ENCODE assay signal across 8 cellular contexts in genomic region chr9:35611230-35611797, GRCh38. TPM values are rescaled to one million over a fixed set of nuclear protein-coding genes. Genes with fewer than 3 reads are reported as not detected.
DNase-seq lines count a peak whose midpoint lies in the region; ATAC-seq and TF ChIP-seq lines count a peak whose summit lies in the region.

No MANE protein-coding gene starts in this region.

- H3K36me3 Mint-ChIP-seq in Calu3 (ENCODE audit: insufficient read depth, unreplicated experiment): no peaks in the 10 kb centered on the region
- H3K36me3 Mint-ChIP-seq in activated naive CD4-positive, alpha-beta T cell treated with anti-CD3 and anti-CD28 coated beads, Interleukin-2, amount 50 U/mL, for 72 hours: no peaks in the 10 kb centered on the region

- H3K4me3 Mint-ChIP-seq in Calu3 (ENCODE audit: low read depth, unreplicated experiment): no peak overlapping the region

- H3K9me3 ChIP-seq in Panc1 (ENCODE audit: control insufficient read depth, insufficient read depth, low read depth, low read length) (no peaks in the 10 kb centered on the region), left ventricle myocardium inferior (replicated peaks) (no peaks in the 10 kb centered on the region)

- no peaks in the 10 kb centered on the region; the same call in 1 of the 2 replicates for H3K36me3 ChIP-seq in Panc1 (ENCODE audit: control insufficient read depth, insufficient read depth, low read length)
- peaks cover 24% of the 10 kb centered on the region for H3K36me3 ChIP-seq in left ventricle myocardium inferior

- ATAC-seq in Panc1 (peak; percentile 84), HG03571 (IDR thresholded peaks at IDR 0.05; ENCODE audit: unreplicated experiment) (no peak)
- peak; percentile 75 to 83 for ATAC-seq in activated naive CD4-positive, alpha-beta T cell treated with anti-CD3 and anti-CD28 coated beads, Interleukin-2, amount 50 U/mL, for 72 hours

- peaks cover 36% of the 10 kb centered on the region for H3K27me3 Mint-ChIP-seq in Calu3 (ENCODE audit: unreplicated experiment)

- H3K4me1 ChIP-seq in Panc1 (ENCODE audit: control insufficient read depth, insufficient read depth, low read length) (peaks cover 6% of the 10 kb centered on the region), left ventricle myocardium inferior (peaks cover 9% of the 10 kb centered on the region)

- H3K4me3 ChIP-seq in Panc1 (ENCODE audit: low read depth in 2 of 2, low read length in 2 of 2) (no peak overlapping the region), left ventricle myocardium inferior (no peak overlapping the region)

- POLR2A ChIA-PET in HEK293T (lab: Yijun Ruan, JAX): interaction anchor here (0.8 kb wide), 1 partner anchor 8 kb away, joined by 3 read pairs; no protein-coding TSS in a partner anchor
- POLR2A ChIA-PET in Panc1 (lab: Charles Lee): interaction anchor here (0.6 kb wide), 1 partner anchor 67 kb away, joined by 7 read pairs; no protein-coding TSS in a partner anchor

- H3K4me1 Mint-ChIP-seq in Calu3 (ENCODE audit: low read depth, unreplicated experiment): no peaks in the 10 kb centered on the region

- no peak overlapping the region for H3K27ac Mint-ChIP-seq in Calu3 (ENCODE audit: unreplicated experiment)
- no peak overlapping the region for H3K27ac Mint-ChIP-seq in activated naive CD4-positive, alpha-beta T cell treated with anti-CD3 and anti-CD28 coated beads, Interleukin-2, amount 50 U/mL, for 72 hours

- no TSS peak for BruUV-seq in Calu3 (replicated peaks; lab: Mats Ljungman, UMichigan)
- BruUV-seq in Panc1 (replicated peaks; lab: Mats Ljungman, UMichigan): no TSS peak

- CTCF ChIA-PET in Calu3 (lab: Charles Lee) (interaction anchor here (0.7 to 1.3 kb wide), 3 partner anchors 34 to 501 kb away, joined by 3 to 6 read pairs (median 4); no protein-coding TSS in a partner anchor), HEK293T (lab: Yijun Ruan, JAX) (interaction anchor here (0.6 to 1.1 kb wide), 5 partner anchors 14 to 58 kb away, joined by 3 to 9 read pairs (median 4); no protein-coding TSS in a partner anchor), Panc1 (lab: Charles Lee) (interaction anchor here (0.6 to 1.4 kb wide), 10 partner anchors 15 to 218 kb away, joined by 3 to 14 read pairs (median 4); partner anchors contain the start of genes CCDC107, RMRP and TMEM8B)

- in situ Hi-C loops in Panc1 (cut with HindIII; ENCODE audit: low pct_unique_long_range_greater_than_20kb, low sequenced_read_pairs): no loop called here

- H3K27me3 ChIP-seq in Panc1 (ENCODE audit: control insufficient read depth, insufficient read depth, low read length) (no peaks in the 10 kb centered on the region; the same call in 1 of the 2 replicates), left ventricle myocardium inferior (ENCODE audit: low read depth) (peaks cover under 1% of the 10 kb centered on the region)

- intact Hi-C loops in Calu3 (cut with micrococcal nuclease; ENCODE audit: unreplicated experiment): no loop called here
- intact Hi-C loops in Panc1 (cut with micrococcal nuclease; ENCODE audit: unreplicated experiment): no loop called here
- intact Hi-C loops in left ventricle myocardium inferior (cut with micrococcal nuclease): no loop called here

- TF ChIP-seq CTCF in Calu3 (IDR thresholded peaks at IDR 0.05; ENCODE audit: unreplicated experiment) (peak; percentile 41), Panc1 (IDR thresholded peaks at IDR 0.05) (no peak), left ventricle myocardium inferior (IDR thresholded peaks at IDR 0.05; ENCODE audit: borderline replicate concordance) (peak; percentile 74)

- H3K9me3 Mint-ChIP-seq in Calu3 (ENCODE audit: low read depth, unreplicated experiment): no peaks in the 10 kb centered on the region
- no peaks in the 10 kb centered on the region for H3K9me3 Mint-ChIP-seq in activated naive CD4-positive, alpha-beta T cell treated with anti-CD3 and anti-CD28 coated beads, Interleukin-2, amount 50 U/mL, for 72 hours

- no peak overlapping the region for H3K27ac ChIP-seq in Panc1 (ENCODE audit: low read length)
- H3K27ac ChIP-seq in left ventricle myocardium inferior (replicated peaks): no peak overlapping the region

- DNase-seq in Calu3 (peak; percentile 24), HEK293T (ENCODE audit: extremely low spot score) (peak; percentile 58), Panc1 (ENCODE audit: low read depth, low spot score) (peak; percentile 18), left ventricle myocardium inferior (peak; percentile 30), smooth muscle cell of the brain vasculature (ENCODE audit: low read depth, low spot score) (peak; percentile 18), epidermal melanocyte (ENCODE audit: insufficient read length, low spot score) (no peak)
- DNase-seq in activated naive CD4-positive, alpha-beta T cell treated with anti-CD3 and anti-CD28 coated beads, Interleukin-2, amount 50 U/mL, for 72 hours (ENCODE audit: low spot score in 2 of 2): peak in 1 of 2 donors; percentile 51

TF ChIP-seq in HEK293T, 16 proteins besides CTCF, POLR2A, EP300 and RAD21:
- TF ChIP-seq FOXA1 (IDR thresholded peaks at IDR 0.05) (no peak), PKNOX1 (IDR thresholded peaks at IDR 0.05) (peak; percentile 52)
TF ChIP-seq in HEK293T: peak in this region for 1.

RNA-seq across cellular contexts. Expression of gene TESK1, which starts 6.3 kb away (rescaled TPM):
- 20.9 and 24.6 TPM in 2 replicates for total RNA-seq in Calu3 (2022)
- total RNA-seq in Panc1 (2021; ENCODE audit: unreplicated experiment): 55.0 TPM
- 40.3 TPM for polyA plus RNA-seq in Panc1 (2012; ENCODE audit: insufficient read length)
- total RNA-seq in activated naive CD4-positive, alpha-beta T cell treated with anti-CD3 and anti-CD28 coated beads, Interleukin-2, amount 50 U/mL, for 72 hours: 10 to 100 TPM; 19.4 to 61.3 TPM
- 25.4 TPM for total RNA-seq in left ventricle myocardium inferior

RNA-seq across cellular contexts. Expression of gene CD72, which starts 6.9 kb away (rescaled TPM):
- 0.38 and 0.73 TPM in 2 replicates for total RNA-seq in Calu3 (2022)
- 0.72 TPM for total RNA-seq in Panc1 (2021; ENCODE audit: unreplicated experiment)
- 0.96 TPM for polyA plus RNA-seq in Panc1 (2012; ENCODE audit: insufficient read length)
- total RNA-seq in activated naive CD4-positive, alpha-beta T cell treated with anti-CD3 and anti-CD28 coated beads, Interleukin-2, amount 50 U/mL, for 72 hours: 10 to 100 TPM; 11.1 to 16.7 TPM
- 0.63 TPM for total RNA-seq in left ventricle myocardium inferior

RNA-seq across cellular contexts. Expression of gene SIT1, which starts 39.4 kb away (rescaled TPM):
- total RNA-seq in Calu3 (2022) (not detected in 2 replicates), Panc1 (2021; ENCODE audit: unreplicated experiment) (not detected), left ventricle myocardium inferior (not detected)
- polyA plus RNA-seq in Panc1 (2012; ENCODE audit: insufficient read length): not detected
- 100 to 1,000 TPM in 1 of 2 donors, 10 to 100 TPM in 1; 67.8 to 122 TPM for total RNA-seq in activated naive CD4-positive, alpha-beta T cell treated with anti-CD3 and anti-CD28 coated beads, Interleukin-2, amount 50 U/mL, for 72 hours

RNA-seq across cellular contexts. Expression of gene RMRP, which starts 46.5 kb away (rescaled TPM):
- total RNA-seq in Calu3 (2022) (8,471 and 11,520 TPM in 2 replicates), Panc1 (2021; ENCODE audit: unreplicated experiment) (29,896 TPM), left ventricle myocardium inferior (15,093 TPM)
- 43.7 TPM for polyA plus RNA-seq in Panc1 (2012; ENCODE audit: insufficient read length)
- total RNA-seq in activated naive CD4-positive, alpha-beta T cell treated with anti-CD3 and anti-CD28 coated beads, Interleukin-2, amount 50 U/mL, for 72 hours: 1,000 to 10,000 TPM; 3,566 to 7,483 TPM

RNA-seq across cellular contexts. Expression of gene CCDC107, which starts 46.8 kb away (rescaled TPM):
- total RNA-seq in Calu3 (2022) (7.9 and 8.0 TPM in 2 replicates), Panc1 (2021; ENCODE audit: unreplicated experiment) (39.9 TPM), left ventricle myocardium inferior (44.3 TPM)
- polyA plus RNA-seq in Panc1 (2012; ENCODE audit: insufficient read length): 87.7 TPM
- 10 to 100 TPM; 10.2 to 24.4 TPM for total RNA-seq in activated naive CD4-positive, alpha-beta T cell treated with anti-CD3 and anti-CD28 coated beads, Interleukin-2, amount 50 U/mL, for 72 hours

Comparison
In these comparisons a context has a peak if more than half of its experiments do, and no peak if none do; other contexts are left out.
1. RNA of gene SIT1, which starts 39.4 kb away (total RNA-seq): 67.8 to 122 TPM in activated naive CD4-positive, alpha-beta T cell treated with anti-CD3 and anti-CD28 coated beads, Interleukin-2, amount 50 U/mL, for 72 hours; not detected in Panc1 (single experiment), not detected in Calu3 and not detected in left ventricle myocardium inferior (single experiment); every median in the first group is over 10 times any median in the second.